In the genomic region with DNA sequence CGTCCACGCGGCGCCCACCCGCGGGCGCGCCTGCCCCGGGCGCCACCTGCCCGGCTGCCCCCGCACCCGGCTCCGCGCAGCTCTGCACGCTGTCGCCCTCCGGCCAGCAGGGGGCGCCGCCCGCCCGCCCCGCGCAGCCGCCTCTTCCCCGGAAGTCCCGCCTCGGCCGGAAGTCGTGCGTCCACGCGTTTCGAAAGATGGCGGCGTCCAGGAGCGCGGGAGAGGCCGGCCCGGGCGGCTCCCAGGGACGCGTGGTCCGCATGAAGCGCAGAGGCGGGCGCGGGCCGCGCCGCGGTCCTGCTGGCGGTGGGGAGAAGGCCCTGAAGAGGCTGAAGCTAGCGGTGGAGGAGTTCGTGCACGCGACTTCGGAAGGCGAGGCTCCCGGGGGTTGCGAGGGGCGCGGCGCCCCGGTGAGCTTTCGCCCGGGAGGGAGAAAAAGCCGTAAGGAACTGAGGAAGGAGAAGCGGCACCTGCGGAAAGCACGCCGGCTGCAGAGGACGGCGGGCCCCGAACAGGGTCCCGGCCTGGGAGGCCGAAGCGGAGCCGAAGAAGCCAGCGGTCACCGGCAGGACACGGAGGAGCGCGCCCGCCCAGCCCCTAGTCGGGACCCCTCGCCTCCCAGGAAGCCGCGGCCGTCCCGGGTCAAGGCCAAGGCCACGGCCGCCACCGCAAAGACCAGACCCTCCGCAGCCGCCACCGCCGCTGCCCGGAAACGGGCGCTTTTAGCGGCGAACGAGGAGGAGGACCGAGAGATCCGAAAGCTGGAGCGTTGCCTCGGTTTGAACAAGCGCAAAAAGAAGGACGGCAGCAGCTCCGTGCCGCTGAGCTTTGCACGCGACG, we compare ENCODE assay signal across 8 cellular contexts. TPM values are rescaled to one million over a fixed set of nuclear protein-coding genes. Genes with fewer than 3 reads are reported as not detected.
DNase-seq lines count a peak whose midpoint lies in the region; ATAC-seq, FAIRE-seq and TF ChIP-seq lines count a peak whose summit lies in the region.

NOM1 (plus strand) TSS at position 172 of the 840 bp plus-strand sequence; CDS start at position 198, 26 bp downstream.

- H3K4me3 Mint-ChIP-seq in WTC11, result peak within 1 kb of the TSS; percentile 97

- H3K9me3 Mint-ChIP-seq in WTC11, result no peaks in the 10 kb centered on the region

- ATAC-seq in GM18867 (IDR thresholded peaks at IDR 0.05; ENCODE audit: unreplicated experiment), result peak; percentile 93
- ATAC-seq in HG03095 (IDR thresholded peaks at IDR 0.05; ENCODE audit: unreplicated experiment), result peak; percentile 89
- ATAC-seq in WTC11, result peak; percentile 70

- H3K4me1 Mint-ChIP-seq in WTC11, result peaks cover 31% of the 10 kb centered on the region

- no peaks in the 10 kb centered on the region for H3K27me3 ChIP-seq in keratinocyte (ENCODE audit: control insufficient read depth, extremely low read depth, insufficient read depth, low read length)

- H3K9ac ChIP-seq in keratinocyte (ENCODE audit: control insufficient read depth, extremely low read depth, insufficient read depth, low read length), result peak within 1 kb of the TSS; percentile 86

- no peaks in the 10 kb centered on the region for H3K9me1 ChIP-seq in keratinocyte (ENCODE audit: control insufficient read depth, extremely low read depth, insufficient read depth, low read length)

- peaks cover 27% of the 10 kb centered on the region for H3K36me3 Mint-ChIP-seq in WTC11

- H3K79me2 ChIP-seq in keratinocyte (ENCODE audit: control insufficient read depth, insufficient read depth, low read length), result peaks cover 51% of the 10 kb centered on the region

- H3K4me3 ChIP-seq in AG09309 (ENCODE audit: control insufficient read depth, low read depth, low read length), result peak within 1 kb of the TSS; percentile 77
- peak within 1 kb of the TSS; percentile 80 to 96 (median 84) for H3K4me3 ChIP-seq in keratinocyte (ENCODE audit: control insufficient read depth in 2 of 3, extremely low read depth in 1 of 3, insufficient read depth in 2 of 3, low read depth in 1 of 3, low read length in 3 of 3)

- H4K20me1 ChIP-seq in keratinocyte (ENCODE audit: control insufficient read depth, extremely low read depth, insufficient read depth, low read length), result peaks cover 6% of the 10 kb centered on the region

- CTCF ChIA-PET in WTC11 (lab: Charles Lee), result interaction anchor here (0.5 to 2.3 kb wide), 22 partner anchors 9 to 324 kb away, joined by 3 to 14 read pairs (median 4); partner anchors contain the start of gene LMBR1

- no peaks in the 10 kb centered on the region for H3K9me3 ChIP-seq in keratinocyte (ENCODE audit: control insufficient read depth, low read depth, low read length)

- POLR2A ChIA-PET in WTC11 (lab: Charles Lee), result interaction anchor here (0.5 to 2.5 kb wide), 3 partner anchors 15 to 173 kb away, joined by 3 to 7 read pairs (median 5); partner anchors contain the start of gene LMBR1

- H3K36me3 ChIP-seq in keratinocyte (ENCODE audit: control insufficient read depth in 2 of 2, extremely low read depth in 1 of 2, insufficient read depth in 2 of 2, low read length in 2 of 2), result peaks cover 16 to 19% of the 10 kb centered on the region in 2 experiments

- FAIRE-seq in keratinocyte (lab: Jason Lieb, UNC), result no peak

- peak within 1 kb of the TSS; percentile 81 for H2AFZ ChIP-seq in keratinocyte (ENCODE audit: control insufficient read depth, low read length)

- DNase-seq in AG09309 (ENCODE audit: low read depth) (no peak), NCI-H2171 treated with DMSO at 0.1 percent for 48 hours (lab: John Stamatoyannopoulos, UW) (peak; percentile 74), WTC11 (ENCODE audit: low spot score) (peak; percentile 88), caudate nucleus (lab: John Stamatoyannopoulos, UW) (peak in 60 of 61 donors; percentile 9 to 89 (median 74)), keratinocyte (ENCODE audit: low read depth, low spot score) (no peak)
- peak; percentile 79 to 92 for DNase-seq in stimulated activated CD4-positive, alpha-beta T cell treated with anti-CD3 and anti-CD28 coated beads, Interleukin-15, amount 100 ng/mL, for 1 hour (ENCODE audit: low read depth in 1 of 2, low spot score in 1 of 2)

- TF ChIP-seq CTCF in AG09309 (IDR thresholded peaks at IDR 0.05; ENCODE audit: control insufficient read depth, insufficient read depth, low read depth, low read length, missing control alignments), result peak; percentile 40
- peak; percentile 83 for TF ChIP-seq CTCF in WTC11 (IDR thresholded peaks at IDR 0.05)
- TF ChIP-seq CTCF in keratinocyte (optimal IDR thresholded peaks at IDR 0.05 in 1 of 3, IDR thresholded peaks at IDR 0.05 in 1 of 3, conservative IDR thresholded peaks at IDR 0.05 in 1 of 3; ENCODE audit: extremely low read depth in 1 of 3, insufficient read depth in 2 of 3, low read length in 3 of 3), result peak in 2 of 3 experiments; percentile 74 to 91

- dilution Hi-C loops in keratinocyte (cut with MboI; ENCODE audit: extremely low pct_ligation_motif_present, low sequenced_read_pairs), result no loop called here

- peak within 1 kb of the TSS; percentile 90 for H3K4me2 ChIP-seq in keratinocyte (ENCODE audit: control insufficient read depth, extremely low read depth, insufficient read depth, low read depth, low read length)

- peaks cover 4% of the 10 kb centered on the region for H3K27me3 Mint-ChIP-seq in WTC11 (ENCODE audit: low read depth)

- peaks cover 12% of the 10 kb centered on the region for H3K4me1 ChIP-seq in keratinocyte (ENCODE audit: control insufficient read depth, extremely low read depth, insufficient read depth, low read length)

- peak within 1 kb of the TSS; percentile 70 for H3K27ac Mint-ChIP-seq in WTC11

- H3K27ac ChIP-seq in caudate nucleus (ENCODE audit: low read depth, low read length) (no peak within 1 kb of the TSS), keratinocyte (ENCODE audit: control insufficient read depth, insufficient read depth, low read length) (peak within 1 kb of the TSS; percentile 71)

TF ChIP-seq in WTC11, 78 proteins besides CTCF, POLR2A, EP300 and RAD21 (continues in another document):
- TF ChIP-seq AR (CRISPR knock-in tag; IDR thresholded peaks at IDR 0.05) (no peak), ZNF423 (CRISPR knock-in tag; IDR thresholded peaks at IDR 0.05) (no peak), CDX4 (CRISPR knock-in tag; IDR thresholded peaks at IDR 0.05; ENCODE audit: borderline replicate concordance) (no peak)
- TF ChIP-seq, protein P1, sequence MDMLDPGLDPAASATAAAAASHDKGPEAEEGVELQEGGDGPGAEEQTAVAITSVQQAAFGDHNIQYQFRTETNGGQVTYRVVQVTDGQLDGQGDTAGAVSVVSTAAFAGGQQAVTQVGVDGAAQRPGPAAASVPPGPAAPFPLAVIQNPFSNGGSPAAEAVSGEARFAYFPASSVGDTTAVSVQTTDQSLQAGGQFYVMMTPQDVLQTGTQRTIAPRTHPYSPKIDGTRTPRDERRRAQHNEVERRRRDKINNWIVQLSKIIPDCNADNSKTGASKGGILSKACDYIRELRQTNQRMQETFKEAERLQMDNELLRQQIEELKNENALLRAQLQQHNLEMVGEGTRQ (CRISPR knock-in tag; IDR thresholded peaks at IDR 0.05), result no peak; the same call in 1 of the 2 replicates

RNA-seq across cellular contexts. Expression of gene NOM1, which starts in this region (rescaled TPM):
- 26.0 to 38.5 TPM (median 27.6 TPM) in 3 replicates for total RNA-seq in WTC11 (2021)
- 9.9 to 17.1 TPM (median 13.0 TPM) in 3 replicates for polyA plus RNA-seq in keratinocyte
- polyA plus RNA-seq in keratinocyte (2011; ENCODE audit: low read depth), result 21.5 TPM
- 6.7 and 8.9 TPM in 2 replicates for polyA plus RNA-seq in keratinocyte (2011; cell fraction: cytosol; rRNA removed)
- 48.0 and 48.8 TPM in 2 replicates for polyA plus RNA-seq in keratinocyte (2011; cell fraction: nucleus; rRNA removed)
- 12.5 and 14.4 TPM in 2 replicates for polyA plus RNA-seq in keratinocyte (2012; ENCODE audit: low replicate concordance)
- 13.5 to 28.4 TPM (median 14.1 TPM) in 3 replicates for polyA minus RNA-seq in keratinocyte
- 10.4 TPM for polyA minus RNA-seq in keratinocyte (2011; cell fraction: cytosol; rRNA and poly(A)+ RNA removed)
- 16.9 and 32.6 TPM in 2 replicates for polyA minus RNA-seq in keratinocyte (2011; cell fraction: nucleus; rRNA and poly(A)+ RNA removed)

Comparison
In these comparisons a context has a peak if more than half of its experiments do, and no peak if none do; other contexts are left out.
1. DNase-seq: peak in NCI-H2171 treated with DMSO at 0.1 percent for 48 hours (single experiment), WTC11 (single experiment), caudate nucleus (60 of 61) and stimulated activated CD4-positive, alpha-beta T cell treated with anti-CD3 and anti-CD28 coated beads, Interleukin-15, amount 100 ng/mL, for 1 hour (2 of 2); none in AG09309 (single experiment) and keratinocyte (single experiment).
2. Peak in every context shown above with its lines, with median percentiles within 50 percentile points of each other: CTCF ChIP-seq and ATAC-seq.